Comparison of ENCODE assay signal across 8 cellular contexts in genomic region chr14:74941676-74942097, GRCh38. TPM values are rescaled to one million over a fixed set of nuclear protein-coding genes. Genes with fewer than 3 reads are reported as not detected.
DNase-seq lines count a peak whose midpoint lies in the region; ATAC-seq and TF ChIP-seq lines count a peak whose summit lies in the region.

No MANE protein-coding gene starts in this region.

- H3K4me3 ChIP-seq in right cardiac atrium (ENCODE audit: low read length) = no peak overlapping the region

- peak overlapping the region; percentile 68 for H3K27ac ChIP-seq in RWPE1
- H3K27ac ChIP-seq in right cardiac atrium (ENCODE audit: low read length) = peak overlapping the region; percentile 78

- 13% methylated on average over 13 of the region's 13 CpGs for WGBS in right cardiac atrium

- DNase-seq in Right ventricle myocardium inferior (ENCODE audit: missing footprints) (peak; percentile 88), cardiac septum (ENCODE audit: low spot score) (no peak), RWPE1 (ENCODE audit: low spot score) (no peak), right cardiac atrium (peak; percentile 83 to 90 (median 88)), NCI-H748 (lab: John Stamatoyannopoulos, UW; ENCODE audit: unreplicated experiment) (no peak)
- peak in 3 of 4 experiments; percentile 13 to 51 (median 21) for DNase-seq in activated naive CD4-positive, alpha-beta T cell (lab: John Stamatoyannopoulos, UW)
- peak; percentile 81 for DNase-seq in stimulated activated CD4-positive, alpha-beta T cell treated with anti-CD3 and anti-CD28 coated beads, Interleukin-15, amount 100 ng/mL, for 24 hours

- intact Hi-C loops in Right ventricle myocardium inferior (cut with DNase I) = loop anchor here (10.0 kb wide), 1 partner anchor 143 kb away; no protein-coding TSS in a partner anchor
- intact Hi-C loops in cardiac septum (cut with DNase I) = no loop called here
- intact Hi-C loops in right cardiac atrium (cut with DNase I) = loop anchor here in 1 of 4 donors (10.0 kb wide), 2 partner anchors 63 to 143 kb away; partner anchors contain the start of gene EIF2B2

- peaks cover 26% of the 10 kb centered on the region for H3K4me1 ChIP-seq in right cardiac atrium (ENCODE audit: control insufficient read depth, insufficient read depth, low read length)

- CTCF ChIA-PET in RWPE1 (lab: Yijun Ruan, JAX) = interaction anchor here (0.6 to 0.7 kb wide), 3 partner anchors 147 to 1444 kb away, joined by 3 to 4 read pairs (median 3); no protein-coding TSS in a partner anchor

- POLR2A ChIA-PET in RWPE1 (lab: Yijun Ruan, JAX; ENCODE audit: low non-redundant PET) = no interaction called here

- no peaks in the 10 kb centered on the region for H3K27me3 ChIP-seq in right cardiac atrium (ENCODE audit: control insufficient read depth, insufficient read depth)

- ATAC-seq in Right ventricle myocardium inferior (peak; percentile 33), right cardiac atrium (peak; percentile 57 to 75), HG02938 (IDR thresholded peaks at IDR 0.05; ENCODE audit: unreplicated experiment) (no peak)

- no peaks in the 10 kb centered on the region for H3K9me3 ChIP-seq in right cardiac atrium (ENCODE audit: control insufficient read depth, low read length)

- TF ChIP-seq CTCF in RWPE1 (conservative IDR thresholded peaks at IDR 0.05; ENCODE audit: low read depth) = no peak

RNA-seq across cellular contexts. Expression of gene PGF, which starts 13.7 kb away (rescaled TPM):
- total RNA-seq in Right ventricle myocardium inferior (6.5 TPM), cardiac septum (9.4 TPM), right cardiac atrium (1 to 10 TPM; 2.9 to 5.9 (median 4.1) TPM)
- 4.3 TPM for polyA plus RNA-seq in right cardiac atrium

RNA-seq across cellular contexts. Expression of gene RPS6KL1, which starts 18.6 kb away (rescaled TPM):
- total RNA-seq in Right ventricle myocardium inferior (19.1 TPM), cardiac septum (19.8 TPM), right cardiac atrium (10 to 100 TPM; 13.9 to 20.7 (median 17.3) TPM)
- 10.5 TPM for polyA plus RNA-seq in right cardiac atrium

RNA-seq across cellular contexts. Expression of gene DLST, which starts 60.0 kb away (rescaled TPM):
- total RNA-seq in Right ventricle myocardium inferior (213 TPM), cardiac septum (202 TPM), right cardiac atrium (100 to 1,000 TPM; 121 to 148 (median 144) TPM)
- polyA plus RNA-seq in right cardiac atrium = 87.6 TPM

Comparison
In these comparisons a context has a peak if more than half of its experiments do, and no peak if none do; other contexts are left out.
1. DNase-seq: peak in Right ventricle myocardium inferior (single experiment), activated naive CD4-positive, alpha-beta T cell (3 of 4), right cardiac atrium (3 of 3) and stimulated activated CD4-positive, alpha-beta T cell treated with anti-CD3 and anti-CD28 coated beads, Interleukin-15, amount 100 ng/mL, for 24 hours (single experiment); none in cardiac septum (single experiment), RWPE1 (single experiment) and NCI-H748 (single experiment).